8 cellular contexts compared by ENCODE assay signal in genomic region chr11:75100314-75100713, GRCh38. TPM values are rescaled to one million over a fixed set of nuclear protein-coding genes. Genes with fewer than 3 reads are reported as not detected.
DNase-seq lines count a peak whose midpoint lies in the region; ATAC-seq, FAIRE-seq and TF ChIP-seq lines count a peak whose summit lies in the region.

No MANE protein-coding gene starts in this region.

- H3K4me1 Mint-ChIP-seq in activated T-helper 1 cell treated with anti-CD3 and anti-CD28 coated beads, Interleukin-12 subunit alpha, Interleukin-12 subunit beta, Interleukin-2, Interleukin-4 antibody, amounts not matched to agents 30 ng/mL and 10 ng/mL and 1 ng/mL, durations not matched to agents 14 hours and 24 hours and 36 hours (ENCODE audit: low read depth): peaks cover 23% of the 10 kb centered on the region
- peaks cover under 1% of the 10 kb centered on the region for H3K4me1 Mint-ChIP-seq in progenitor cell of endocrine pancreas (ENCODE audit: low read depth)

- peaks cover 7% of the 10 kb centered on the region for H3K27me3 Mint-ChIP-seq in activated T-helper 1 cell treated with anti-CD3 and anti-CD28 coated beads, Interleukin-12 subunit alpha, Interleukin-12 subunit beta, Interleukin-2, Interleukin-4 antibody, amounts not matched to agents 30 ng/mL and 10 ng/mL and 1 ng/mL, durations not matched to agents 14 hours and 24 hours and 36 hours (ENCODE audit: insufficient read depth)
- H3K27me3 Mint-ChIP-seq in progenitor cell of endocrine pancreas: peaks cover under 1% of the 10 kb centered on the region

- no peak for TF ChIP-seq CTCF in progenitor cell of endocrine pancreas (IDR thresholded peaks at IDR 0.05; ENCODE audit: unreplicated experiment)

- no peak overlapping the region for H3K4me3 Mint-ChIP-seq in activated T-helper 1 cell treated with anti-CD3 and anti-CD28 coated beads, Interleukin-12 subunit alpha, Interleukin-12 subunit beta, Interleukin-2, Interleukin-4 antibody, amounts not matched to agents 30 ng/mL and 10 ng/mL and 1 ng/mL, durations not matched to agents 14 hours and 24 hours and 36 hours
- H3K4me3 Mint-ChIP-seq in progenitor cell of endocrine pancreas (ENCODE audit: low read depth): no peak overlapping the region

- intact Hi-C loops in activated T-helper 1 cell treated with anti-CD3 and anti-CD28 coated beads, Interleukin-12 subunit alpha, Interleukin-12 subunit beta, Interleukin-2, Interleukin-4 antibody, amounts not matched to agents 30 ng/mL and 10 ng/mL and 1 ng/mL, durations not matched to agents 14 hours and 24 hours and 36 hours (cut with micrococcal nuclease): no loop called here

- no peaks in the 10 kb centered on the region for H3K36me3 Mint-ChIP-seq in activated T-helper 1 cell treated with anti-CD3 and anti-CD28 coated beads, Interleukin-12 subunit alpha, Interleukin-12 subunit beta, Interleukin-2, Interleukin-4 antibody, amounts not matched to agents 30 ng/mL and 10 ng/mL and 1 ng/mL, durations not matched to agents 14 hours and 24 hours and 36 hours (ENCODE audit: low read depth)
- no peaks in the 10 kb centered on the region for H3K36me3 Mint-ChIP-seq in progenitor cell of endocrine pancreas (ENCODE audit: insufficient read depth)

- in situ Hi-C loops in Caki2 (cut with HindIII; ENCODE audit: low pct_unique_long_range_greater_than_20kb, low sequenced_read_pairs): no loop called here

- FAIRE-seq in frontal cortex (lab: Jason Lieb, UNC): no peak

- no peaks in the 10 kb centered on the region for H3K9me3 Mint-ChIP-seq in activated T-helper 1 cell treated with anti-CD3 and anti-CD28 coated beads, Interleukin-12 subunit alpha, Interleukin-12 subunit beta, Interleukin-2, Interleukin-4 antibody, amounts not matched to agents 30 ng/mL and 10 ng/mL and 1 ng/mL, durations not matched to agents 14 hours and 24 hours and 36 hours
- H3K9me3 Mint-ChIP-seq in progenitor cell of endocrine pancreas (ENCODE audit: low read depth): no peaks in the 10 kb centered on the region

- ATAC-seq in GM19372 (IDR thresholded peaks at IDR 0.05; ENCODE audit: low read depth, unreplicated experiment): peak; percentile 92
- ATAC-seq in HG03354 (IDR thresholded peaks at IDR 0.05; ENCODE audit: poor library complexity, severe bottlenecking, unreplicated experiment): peak; percentile 92

- DNase-seq in Caki2 (ENCODE audit: low read depth) (peak; percentile 70), NCI-H774 (lab: John Stamatoyannopoulos, UW) (no peak), progenitor cell of endocrine pancreas (ENCODE audit: low spot score, unreplicated experiment) (no peak), frontal cortex (ENCODE audit: low spot score in 2 of 2) (no peak)
- peak; percentile 24 for DNase-seq in activated T-helper 1 cell treated with anti-CD3 and anti-CD28 coated beads, Interleukin-12 subunit alpha, Interleukin-12 subunit beta, Interleukin-2, Interleukin-4 antibody, amounts not matched to agents 30 ng/mL and 10 ng/mL and 1 ng/mL, durations not matched to agents 14 hours and 24 hours and 36 hours (ENCODE audit: low spot score)
- peak; percentile 12 for DNase-seq in stimulated activated CD4-positive, alpha-beta T cell treated with anti-CD3 and anti-CD28 coated beads, Interleukin-4, amount 100 ng/mL, for 1 hour

- H3K27ac Mint-ChIP-seq in activated T-helper 1 cell treated with anti-CD3 and anti-CD28 coated beads, Interleukin-12 subunit alpha, Interleukin-12 subunit beta, Interleukin-2, Interleukin-4 antibody, amounts not matched to agents 30 ng/mL and 10 ng/mL and 1 ng/mL, durations not matched to agents 14 hours and 24 hours and 36 hours: no peak overlapping the region
- no peak overlapping the region for H3K27ac Mint-ChIP-seq in progenitor cell of endocrine pancreas

RNA-seq across cellular contexts. Expression of gene OR2AT4, which starts 3.6 kb away (rescaled TPM):
- total RNA-seq in Caki2 (2014; rRNA removed; shearing (Covaris generic); ENCODE audit: low replicate concordance): not detected in 2 replicates
- total RNA-seq in activated T-helper 1 cell treated with anti-CD3 and anti-CD28 coated beads, Interleukin-12 subunit alpha, Interleukin-12 subunit beta, Interleukin-2, Interleukin-4 antibody, amounts not matched to agents 30 ng/mL and 10 ng/mL and 1 ng/mL, durations not matched to agents 14 hours and 24 hours and 36 hours: not detected in 2 replicates
- total RNA-seq in progenitor cell of endocrine pancreas (not detected in 2 replicates), frontal cortex (not detected)

RNA-seq across cellular contexts. Expression of gene SLCO2B1, which starts 50.6 kb away (rescaled TPM):
- 5.0 and 15.6 TPM in 2 replicates for total RNA-seq in Caki2 (2014; rRNA removed; shearing (Covaris generic); ENCODE audit: low replicate concordance)
- total RNA-seq in activated T-helper 1 cell treated with anti-CD3 and anti-CD28 coated beads, Interleukin-12 subunit alpha, Interleukin-12 subunit beta, Interleukin-2, Interleukin-4 antibody, amounts not matched to agents 30 ng/mL and 10 ng/mL and 1 ng/mL, durations not matched to agents 14 hours and 24 hours and 36 hours: not detected in 2 replicates
- total RNA-seq in progenitor cell of endocrine pancreas: 6.6 and 7.3 TPM in 2 replicates
- 5.7 TPM for total RNA-seq in frontal cortex

Comparison
In these comparisons a context has a peak if more than half of its experiments do, and no peak if none do; other contexts are left out.
1. DNase-seq: peak in Caki2 (single experiment), activated T-helper 1 cell treated with anti-CD3 and anti-CD28 coated beads, Interleukin-12 subunit alpha, Interleukin-12 subunit beta, Interleukin-2, Interleukin-4 antibody, amounts not matched to agents 30 ng/mL and 10 ng/mL and 1 ng/mL, durations not matched to agents 14 hours and 24 hours and 36 hours (single experiment) and stimulated activated CD4-positive, alpha-beta T cell treated with anti-CD3 and anti-CD28 coated beads, Interleukin-4, amount 100 ng/mL, for 1 hour (single experiment); none in NCI-H774 (single experiment), progenitor cell of endocrine pancreas (single experiment) and frontal cortex (0 of 2).